8 cellular contexts compared by ENCODE assay signal in genomic region chr7:135672560-135673359, GRCh38. TPM values are rescaled to one million over a fixed set of nuclear protein-coding genes. Genes with fewer than 3 reads are reported as not detected.
DNase-seq lines count a peak whose midpoint lies in the region; FAIRE-seq and TF ChIP-seq lines count a peak whose summit lies in the region.

No MANE protein-coding gene starts in this region.

- FAIRE-seq in TTC549 (lab: Jason Lieb, UNC): peak; percentile 58

- H3K27ac ChIP-seq in HEK293 (ENCODE audit: extremely low read depth, low read depth, low read length): no peak overlapping the region

- DNase-seq in SIG-M5 treated with dmso at 0.1 percent for 504 hours (lab: John Stamatoyannopoulos, UW; ENCODE audit: unreplicated experiment): peak; percentile 51
- DNase-seq in SIG-M5 (lab: John Stamatoyannopoulos, UW): no peak
- peak; percentile 53 for DNase-seq in NCI-H1105 treated with DMSO at 0.1 percent for 48 hours (lab: John Stamatoyannopoulos, UW)
- DNase-seq in foreskin melanocyte: peak; percentile 59
- no peak for DNase-seq in progenitor cell of endocrine pancreas (ENCODE audit: low spot score, unreplicated experiment)
- no peak for DNase-seq in effector CD8-positive, alpha-beta T cell (lab: John Stamatoyannopoulos, UW)

- H3K4me1 Mint-ChIP-seq in progenitor cell of endocrine pancreas (ENCODE audit: low read depth): no peaks in the 10 kb centered on the region

- no peaks in the 10 kb centered on the region for H3K4me1 ChIP-seq in HEK293 (ENCODE audit: control insufficient read depth, insufficient read depth, low read length)

- TF ChIP-seq CTCF in HEK293 (tag by site-specific recombination; IDR thresholded peaks at IDR 0.05): peak; percentile 36; the same call in 1 of the 2 replicates
- peak; percentile 84 for TF ChIP-seq CTCF in progenitor cell of endocrine pancreas (IDR thresholded peaks at IDR 0.05; ENCODE audit: unreplicated experiment)

- H3K4me3 ChIP-seq in HEK293 (ENCODE audit: low read depth, low read length): no peak overlapping the region

- peaks cover 12% of the 10 kb centered on the region for H3K36me3 Mint-ChIP-seq in progenitor cell of endocrine pancreas (ENCODE audit: insufficient read depth)

- no peak overlapping the region for H3K27ac Mint-ChIP-seq in progenitor cell of endocrine pancreas

- no peaks in the 10 kb centered on the region for H3K27me3 Mint-ChIP-seq in progenitor cell of endocrine pancreas

- no peaks in the 10 kb centered on the region for H3K9me3 ChIP-seq in HEK293 (ENCODE audit: control insufficient read depth, insufficient read depth, low read depth, low read length)

- POLR2A ChIA-PET in HEK293 (lab: Yijun Ruan, JAX): interaction anchor here (0.9 to 2.1 kb wide), 2 partner anchors 9 to 10 kb away, joined by 3 to 7 read pairs; partner anchors contain the start of gene STMP1

- CTCF ChIA-PET in HEK293 (lab: Yijun Ruan, JAX): interaction anchor here (0.6 to 7.8 kb wide), 35 partner anchors 9 to 1256 kb away, joined by 3 to 58 read pairs (median 4); partner anchors contain the start of genes SLC13A4 and STMP1

- peaks cover 0 to 27% of the 10 kb centered on the region in 2 experiments; a peak in 1 of 3 replicates for H3K36me3 ChIP-seq in HEK293 (ENCODE audit: control insufficient read depth in 2 of 2, insufficient read depth in 1 of 2, low read length in 2 of 2)

- no peak overlapping the region for H3K4me3 Mint-ChIP-seq in progenitor cell of endocrine pancreas (ENCODE audit: low read depth)

- H3K9me3 Mint-ChIP-seq in progenitor cell of endocrine pancreas (ENCODE audit: low read depth): no peaks in the 10 kb centered on the region

TF ChIP-seq in HEK293, 187 proteins besides CTCF, POLR2A, EP300 and RAD21:
- no peak for TF ChIP-seq YY2 (tag by site-specific recombination; IDR thresholded peaks at IDR 0.05)
- TF ChIP-seq ZNF629 (tag by site-specific recombination; IDR thresholded peaks at IDR 0.05): no peak
- no peak for TF ChIP-seq ZNF488 (tag by site-specific recombination; IDR thresholded peaks at IDR 0.05)
- no peak for TF ChIP-seq REPIN1 (tag by site-specific recombination; IDR thresholded peaks at IDR 0.05; ENCODE audit: low read depth)
- TF ChIP-seq ZSCAN16 (tag by site-specific recombination; IDR thresholded peaks at IDR 0.05): no peak
- TF ChIP-seq ZNF660 (tag by site-specific recombination; IDR thresholded peaks at IDR 0.05): peak; percentile 50; the same call in 1 of the 2 replicates
- TF ChIP-seq ZNF449 (tag by site-specific recombination; IDR thresholded peaks at IDR 0.05): peak; percentile 63; the same call in 1 of the 2 replicates
- no peak for TF ChIP-seq WT1 (tag by site-specific recombination; IDR thresholded peaks at IDR 0.05)
- TF ChIP-seq ZNF280D (tag by site-specific recombination; IDR thresholded peaks at IDR 0.05): no peak
- TF ChIP-seq ZNF830 (tag by site-specific recombination; IDR thresholded peaks at IDR 0.05; ENCODE audit: low read depth): no peak
- no peak for TF ChIP-seq ZBTB20 (tag by site-specific recombination; IDR thresholded peaks at IDR 0.05)
- TF ChIP-seq ZNF654 (tag by site-specific recombination; IDR thresholded peaks at IDR 0.05; ENCODE audit: low read depth): peak; percentile 74

RNA-seq across cellular contexts. Expression of gene STMP1, which starts 10.4 kb away (rescaled TPM):
- 63.3 and 64.0 TPM in 2 replicates for total RNA-seq in progenitor cell of endocrine pancreas

RNA-seq across cellular contexts. Expression of gene SLC13A4, which starts 55.2 kb away (rescaled TPM):
- total RNA-seq in progenitor cell of endocrine pancreas: 0.22 and 0.75 TPM in 2 replicates

Comparison
In these comparisons a context has a peak if more than half of its experiments do, and no peak if none do; other contexts are left out.
1. DNase-seq: peak in SIG-M5 treated with dmso at 0.1 percent for 504 hours (single experiment), NCI-H1105 treated with DMSO at 0.1 percent for 48 hours (single experiment) and foreskin melanocyte (single experiment); none in SIG-M5 (single experiment), progenitor cell of endocrine pancreas (single experiment) and effector CD8-positive, alpha-beta T cell (single experiment).